17 cellular contexts compared by ENCODE assay signal in the genomic region with DNA sequence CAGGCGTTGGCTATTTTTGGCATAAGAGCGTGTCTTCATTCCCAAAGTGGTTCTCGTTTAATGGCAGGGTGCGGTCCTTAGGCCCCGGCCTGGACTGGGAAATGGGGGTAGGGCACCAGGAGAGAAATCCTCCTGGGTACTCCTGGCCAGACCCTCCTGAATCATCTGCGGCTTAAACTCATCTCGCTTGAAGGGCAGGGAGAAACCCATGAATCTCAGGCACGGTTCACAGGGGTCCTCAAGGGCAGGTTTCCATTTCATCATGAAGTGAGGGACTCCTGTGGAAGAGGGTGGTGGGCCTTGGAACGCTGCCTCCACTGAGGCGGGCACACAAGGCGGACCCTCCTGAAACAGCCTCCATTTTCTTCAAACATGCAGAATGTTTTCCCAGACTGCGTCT. TPM values are rescaled to one million over a fixed set of nuclear protein-coding genes. Genes with fewer than 3 reads are reported as not detected.
A peak's percentile ranks its signal among the peaks of the same experiment; 100 is the strongest.
DNase-seq lines count a peak whose midpoint lies in the region; ATAC-seq, FAIRE-seq and TF ChIP-seq lines count a peak whose summit lies in the region.
"Had no signal": no experiment of that assay in that cellular context is flagged by ENCODE, and none has a peak within 500 bp of the region (broad histone marks: within the 10 kb centered on the region; RNA-seq: fewer than 3 reads in every experiment).

No MANE protein-coding gene starts in this region.

- no peaks in the 10 kb centered on the region for H3K9me3 Mint-ChIP-seq in natural killer cell treated with Interleukin-12 subunit alpha and Interleukin-12 subunit beta and Interleukin-15 and Interleukin-18, amount 100 ng/mL, for 72 hours
- H3K9me3 Mint-ChIP-seq in natural killer cell (no peaks in the 10 kb centered on the region), osteocyte (ENCODE audit: unreplicated experiment) (peaks cover 6% of the 10 kb centered on the region), Calu3 (ENCODE audit: low read depth, unreplicated experiment) (no peaks in the 10 kb centered on the region)
- H3K9me3 Mint-ChIP-seq: stimulated activated naive CD8-positive, alpha-beta T cell treated with anti-CD3 and anti-CD28 coated beads, Interleukin-15, Interleukin-2, amounts not matched to agents 100 ng/mL and 50 ng/mL, for 24 hours had no signal

- TF ChIP-seq CTCF in natural killer cell (IDR thresholded peaks at IDR 0.05) (no peak), GM12878 (IDR thresholded peaks at IDR 0.05 in 2 of 3, conservative IDR thresholded peaks at IDR 0.05 in 1 of 3; ENCODE audit: control insufficient read depth in 2 of 3, extremely low read depth in 1 of 3, insufficient read depth in 1 of 3, low read depth in 3 of 3, low read length in 3 of 3) (no peak), osteocyte (IDR thresholded peaks at IDR 0.05) (no peak), Calu3 (IDR thresholded peaks at IDR 0.05; ENCODE audit: unreplicated experiment) (no peak)

- H3K27me3 Mint-ChIP-seq in natural killer cell treated with Interleukin-12 subunit alpha and Interleukin-12 subunit beta and Interleukin-15 and Interleukin-18, amount 100 ng/mL, for 72 hours, result no peaks in the 10 kb centered on the region
- H3K27me3 Mint-ChIP-seq in natural killer cell (ENCODE audit: low read depth in 2 of 2) (no peaks in the 10 kb centered on the region), osteocyte (ENCODE audit: unreplicated experiment) (no peaks in the 10 kb centered on the region), Calu3 (ENCODE audit: unreplicated experiment) (no peaks in the 10 kb centered on the region)
- H3K27me3 Mint-ChIP-seq: stimulated activated naive CD8-positive, alpha-beta T cell treated with anti-CD3 and anti-CD28 coated beads, Interleukin-15, Interleukin-2, amounts not matched to agents 100 ng/mL and 50 ng/mL, for 24 hours had no signal

- H3K9me3 ChIP-seq in GM12878 (replicated peaks; ENCODE audit: control insufficient read depth, insufficient read depth, low read length), result no peaks in the 10 kb centered on the region
- H3K9me3 ChIP-seq: neutrophil had no signal

- H3K4me3 ChIP-seq in GM12878, result no peak overlapping the region

- no peak for DNase-seq in natural killer cell treated with Interleukin-12 subunit alpha and Interleukin-12 subunit beta and Interleukin-15 and Interleukin-18, amount 100 ng/mL, for 72 hours (ENCODE audit: low spot score)
- DNase-seq in natural killer cell, result no peak
- no peak for DNase-seq in GM12878 (ENCODE audit: low read depth, low spot score)
- no peak for DNase-seq in osteocyte (ENCODE audit: extremely low spot score, unreplicated experiment)
- DNase-seq in islet precursor cell, result no peak
- no peak for DNase-seq in Calu3
- DNase-seq in activated CD8-positive, alpha-beta memory T cell treated with anti-CD3 and anti-CD28 coated beads, Interleukin-2, amount 50 U/mL, for 48 hours, result no peak
- DNase-seq: activated effector memory CD4-positive, alpha-beta T cell treated with Interleukin-2 at 50 U/mL for 16 hours; cerebellar nuclear complex; hippocampal formation; NCI-H2029 treated with DMSO at 0.1 percent for 48 hours; NCI-H524; retina had no signal

- H3K4me1 ChIP-seq in GM12878 (ENCODE audit: control insufficient read depth, insufficient read depth, low read length), result no peaks in the 10 kb centered on the region

- POLR2A ChIA-PET in GM12878 (lab: Charles Lee), result no interaction called here

- no peak overlapping the region for H2AFZ ChIP-seq in GM12878 (ENCODE audit: control insufficient read depth, low read depth, low read length)

- peaks cover 10% of the 10 kb centered on the region for H3K79me2 ChIP-seq in GM12878 (ENCODE audit: control insufficient read depth, insufficient read depth, low read length)

- no peak for FAIRE-seq in GM12878 (lab: Jason Lieb, UNC)

- SMC1A ChIA-PET in GM12878 (lab: Charles Lee; ENCODE audit: uncharacterized antibody, unreplicated experiment), result no interaction called here

- peak overlapping the region; percentile 26 to 53 for H3K27ac Mint-ChIP-seq in natural killer cell treated with Interleukin-12 subunit alpha and Interleukin-12 subunit beta and Interleukin-15 and Interleukin-18, amount 100 ng/mL, for 72 hours
- H3K27ac Mint-ChIP-seq in natural killer cell, result peak overlapping the region in 1 of 2 donors; percentile 88
- peak overlapping the region; percentile 16 for H3K27ac Mint-ChIP-seq in osteocyte (ENCODE audit: unreplicated experiment)
- no peak overlapping the region for H3K27ac Mint-ChIP-seq in Calu3 (ENCODE audit: unreplicated experiment)
- H3K27ac Mint-ChIP-seq: stimulated activated naive CD8-positive, alpha-beta T cell treated with anti-CD3 and anti-CD28 coated beads, Interleukin-15, Interleukin-2, amounts not matched to agents 100 ng/mL and 50 ng/mL, for 24 hours had no signal

- WGBS in GM12878 (ENCODE audit: insufficient coverage, insufficient replicate concordance, low lambda C conversion rate, missing lambda C conversion rate), result 98% methylated on average over 12 of the region's 12 CpGs

- BruUV-seq in GM12878 (replicated peaks; lab: Mats Ljungman, UMichigan) (TSS peak; percentile 50), Calu3 (replicated peaks; lab: Mats Ljungman, UMichigan) (no TSS peak)

- H3K4me2 ChIP-seq in GM12878 (ENCODE audit: control insufficient read depth, insufficient read depth), result no peak overlapping the region
- H3K4me2 ChIP-seq: KMS-11 had no signal

- intact Hi-C loops in natural killer cell (cut with micrococcal nuclease), result no loop called here
- intact Hi-C loops in GM12878 (cut with micrococcal nuclease; ENCODE audit: unreplicated experiment), result no loop called here
- intact Hi-C loops in Calu3 (cut with micrococcal nuclease; ENCODE audit: unreplicated experiment), result no loop called here

- H3K27ac ChIP-seq in GM12878 (ENCODE audit: control insufficient read depth, insufficient read depth), result no peak overlapping the region
- H3K27ac ChIP-seq: KMS-11, neutrophil had no signal

- no peak overlapping the region for H3K9ac ChIP-seq in GM12878 (ENCODE audit: control insufficient read depth, insufficient read depth, low read length)
- H3K9ac ChIP-seq: KMS-11 had no signal

- no peak for TF ChIP-seq RAD21 in GM12878 (IDR thresholded peaks at IDR 0.05; ENCODE audit: insufficient read depth, low read depth, low read length)

- peaks cover 50 to 55% of the 10 kb centered on the region in 2 donors for H3K4me1 Mint-ChIP-seq in natural killer cell treated with Interleukin-12 subunit alpha and Interleukin-12 subunit beta and Interleukin-15 and Interleukin-18, amount 100 ng/mL, for 72 hours (ENCODE audit: low read depth in 2 of 2)
- H3K4me1 Mint-ChIP-seq in natural killer cell (peaks cover 55 to 90% of the 10 kb centered on the region in 2 donors), osteocyte (ENCODE audit: unreplicated experiment) (peaks cover 41% of the 10 kb centered on the region), Calu3 (ENCODE audit: low read depth, unreplicated experiment) (no peaks in the 10 kb centered on the region)

- H3K4me3 Mint-ChIP-seq in natural killer cell treated with Interleukin-12 subunit alpha and Interleukin-12 subunit beta and Interleukin-15 and Interleukin-18, amount 100 ng/mL, for 72 hours, result no peak overlapping the region
- H3K4me3 Mint-ChIP-seq in natural killer cell (no peak overlapping the region), osteocyte (ENCODE audit: unreplicated experiment) (no peak overlapping the region), Calu3 (ENCODE audit: low read depth, unreplicated experiment) (no peak overlapping the region)
- H3K4me3 Mint-ChIP-seq: stimulated activated naive CD8-positive, alpha-beta T cell treated with anti-CD3 and anti-CD28 coated beads, Interleukin-15, Interleukin-2, amounts not matched to agents 100 ng/mL and 50 ng/mL, for 24 hours had no signal

- ATAC-seq in natural killer cell treated with Interleukin-12 subunit alpha and Interleukin-12 subunit beta and Interleukin-15 and Interleukin-18, amount 100 ng/mL, for 72 hours, result no peak
- ATAC-seq in natural killer cell, result no peak
- no peak for ATAC-seq in GM12878
- no peak for ATAC-seq in HG02571 (IDR thresholded peaks at IDR 0.05; ENCODE audit: unreplicated experiment)

- CTCF ChIA-PET in GM12878 (lab: Yijun Ruan, JAX) (interaction anchor here (0.8 kb wide), 1 partner anchor 113 kb away, joined by 4 read pairs; no protein-coding TSS in a partner anchor), Calu3 (lab: Charles Lee) (no interaction called here)

- H3K36me3 Mint-ChIP-seq in natural killer cell treated with Interleukin-12 subunit alpha and Interleukin-12 subunit beta and Interleukin-15 and Interleukin-18, amount 100 ng/mL, for 72 hours, result peaks cover under 1% of the 10 kb centered on the region
- H3K36me3 Mint-ChIP-seq in natural killer cell, result peaks cover 1% of the 10 kb centered on the region
- H3K36me3 Mint-ChIP-seq in osteocyte (ENCODE audit: unreplicated experiment), result peaks cover 20% of the 10 kb centered on the region
- H3K36me3 Mint-ChIP-seq in Calu3 (ENCODE audit: insufficient read depth, unreplicated experiment), result no peaks in the 10 kb centered on the region

- peaks cover 3% of the 10 kb centered on the region for H4K20me1 ChIP-seq in GM12878 (ENCODE audit: control insufficient read depth, insufficient read depth)

- no peaks in the 10 kb centered on the region for H3K27me3 ChIP-seq in GM12878 (replicated peaks in 1 of 2; ENCODE audit: control insufficient read depth in 2 of 2, insufficient read depth in 2 of 2, low read length in 1 of 2)
- H3K27me3 ChIP-seq: neutrophil had no signal

- in situ Hi-C loops in GM12878 (cut with MboI), result no loop called here

- no peak for TF ChIP-seq EP300 in GM12878 (IDR thresholded peaks at IDR 0.05; ENCODE audit: borderline replicate concordance in 1 of 2, control insufficient read depth in 1 of 2, low read depth in 2 of 2, low read length in 2 of 2)

- H3K36me3 ChIP-seq in GM12878 (ENCODE audit: control insufficient read depth in 2 of 2, insufficient read depth in 2 of 2, low read length in 1 of 2), result peaks cover 35 to 51% of the 10 kb centered on the region in 2 experiments

- RAD21 ChIA-PET in GM12878 (lab: Charles Lee; ENCODE audit: unreplicated experiment), result no interaction called here

- no peak for TF ChIP-seq POLR2A in GM12878 (IDR thresholded peaks at IDR 0.05; ENCODE audit: low read depth, low read length)

RNA-seq across cellular contexts. Expression of gene KLF13, which starts 48.4 kb away (rescaled TPM):
- 100 to 1,000 TPM in 1 of 2 donors, 10 to 100 TPM in 1; 95.1 to 153 TPM for total RNA-seq in natural killer cell treated with Interleukin-12 subunit alpha and Interleukin-12 subunit beta and Interleukin-15 and Interleukin-18, amount 100 ng/mL, for 72 hours
- total RNA-seq in natural killer cell (100 to 1,000 TPM; 277 to 328 (median 300) TPM), GM12878 (2014; rRNA removed) (49.3 and 51.8 TPM in 2 replicates), GM12878 (2014; rRNA removed; fragmentation: Illumina TruSeq; extraction: Trizol) (64.7 and 65.1 TPM in 2 replicates), GM12878 (2021) (109 and 112 TPM in 2 replicates), osteocyte (54.5 and 57.7 TPM in 2 replicates), Calu3 (2022) (14.1 and 22.9 TPM in 2 replicates)
- total RNA-seq in GM12878 (2013; cell fraction: nucleolus; rRNA removed), result 47.3 and 48.6 TPM in 2 replicates
- polyA plus RNA-seq in GM12878 (2011; ENCODE audit: low read depth), result 21.1 TPM
- polyA plus RNA-seq in GM12878 (2011; rRNA removed) (71.9 and 72.0 TPM in 2 replicates), GM12878 (2014; fragmentation: Illumina TruSeq; extraction: Trizol) (42.3 and 48.2 TPM in 2 replicates), GM12878 (2014; fragmentation: Nextera tagmentation; extraction: Ambion mirVana) (10 to 100 TPM; 31.1 to 63.1 TPM), GM12878 (2014; rRNA removed) (51.0 and 52.4 TPM in 2 replicates), GM12878 (2016; fragmentation: Nextera tagmentation; extraction: Ambion mirVana) (10 to 100 TPM; 20.3 to 24.4 TPM)
- 40.2 and 46.9 TPM in 2 replicates for polyA plus RNA-seq in GM12878 (2011; cell fraction: cytosol; rRNA removed)
- 35.3 and 41.2 TPM in 2 replicates for polyA plus RNA-seq in GM12878 (2011; cell fraction: nucleus; rRNA removed)
- 50.2 and 70.7 TPM in 2 replicates for polyA plus RNA-seq in GM12878 (2012)
- 55.7 and 58.5 TPM in 2 replicates for polyA minus RNA-seq in GM12878 (2011; rRNA and poly(A)+ RNA removed)
- 23.3 and 37.1 TPM in 2 replicates for polyA minus RNA-seq in GM12878 (2011; cell fraction: cytosol; rRNA and poly(A)+ RNA removed)
- polyA minus RNA-seq in GM12878 (2011; cell fraction: nucleus; rRNA and poly(A)+ RNA removed), result 10.3 and 17.7 TPM in 2 replicates
